In the genomic region with DNA sequence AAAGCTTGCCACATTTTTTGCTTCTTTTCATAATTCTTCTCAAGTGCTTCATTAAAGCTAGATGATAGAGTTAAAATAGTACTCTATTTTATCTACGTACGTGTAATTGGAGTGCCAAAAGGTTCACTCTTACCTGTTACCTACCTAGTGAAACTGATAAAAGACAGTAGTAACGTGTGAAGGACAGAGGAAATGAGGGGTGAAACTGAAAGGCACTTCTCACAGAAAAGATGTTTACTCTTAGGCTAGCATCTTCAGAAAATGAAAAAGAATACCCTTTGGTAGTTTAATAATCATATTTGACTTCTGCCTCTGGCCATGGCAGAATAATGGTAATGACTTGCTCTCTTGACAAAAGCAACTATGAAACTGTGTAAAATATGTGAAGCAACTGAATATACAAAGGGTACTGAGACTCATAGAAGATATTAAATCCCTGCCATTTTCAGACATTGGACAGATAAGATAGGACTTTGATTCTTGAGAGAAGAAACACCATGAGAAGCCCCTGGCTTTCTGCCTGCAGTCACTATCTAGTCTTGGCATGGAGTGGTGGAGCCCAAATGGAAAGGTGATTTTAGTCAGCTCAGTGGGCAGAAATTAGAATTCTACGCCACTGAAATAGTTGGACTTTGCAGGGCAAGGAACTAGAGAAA, we compare ENCODE assay signal across 10 cellular contexts. TPM values are rescaled to one million over a fixed set of nuclear protein-coding genes. Genes with fewer than 3 reads are reported as not detected.
DNase-seq lines count a peak whose midpoint lies in the region; ATAC-seq lines count a peak whose summit lies in the region.
"Had no signal": no experiment of that assay in that cellular context is flagged by ENCODE, and none has a peak within 500 bp of the region (broad histone marks: within the 10 kb centered on the region; RNA-seq: fewer than 3 reads in every experiment).

No MANE protein-coding gene starts in this region.

- DNase-seq in cerebellum (ENCODE audit: low spot score) (no peak), ureter (ENCODE audit: low spot score) (no peak), hypothalamus (lab: John Stamatoyannopoulos, UW) (no peak), NCI-H1092 (lab: John Stamatoyannopoulos, UW) (no peak)
- DNase-seq: IMR-90 had no signal

- H3K4me3 ChIP-seq in esophagus (ENCODE audit: low read depth in 1 of 2, low read length in 2 of 2): no peak overlapping the region

- 56 to 62% methylated on average over 4 of the region's 4 CpGs for WGBS in esophagus, 2 donors

- ATAC-seq in GM18511 (IDR thresholded peaks at IDR 0.05; ENCODE audit: unreplicated experiment): peak; percentile 84
- peak; percentile 79 for ATAC-seq in GM21390 (IDR thresholded peaks at IDR 0.05; ENCODE audit: unreplicated experiment)
- ATAC-seq in HG03354 (IDR thresholded peaks at IDR 0.05; ENCODE audit: poor library complexity, severe bottlenecking, unreplicated experiment): peak; percentile 68

- H3K4me1 ChIP-seq in esophagus (ENCODE audit: control insufficient read depth in 2 of 2, insufficient read depth in 2 of 2, low read length in 1 of 2): no peaks in the 10 kb centered on the region

- H3K27me3 ChIP-seq in esophagus (ENCODE audit: control insufficient read depth in 1 of 2, insufficient read depth in 2 of 2, low read length in 2 of 2): no peaks in the 10 kb centered on the region

- H3K27ac ChIP-seq in esophagus (ENCODE audit: low read depth in 2 of 2, low read length in 1 of 2): peak overlapping the region; percentile 71 to 77
- H3K27ac ChIP-seq: RWPE1 had no signal

- no peaks in the 10 kb centered on the region for H3K9me3 ChIP-seq in esophagus (ENCODE audit: control insufficient read depth in 2 of 2, insufficient read depth in 1 of 2, low read depth in 1 of 2, low read length in 1 of 2)

- no peaks in the 10 kb centered on the region for H3K36me3 ChIP-seq in esophagus (ENCODE audit: control insufficient read depth in 2 of 2, insufficient read depth in 2 of 2, low read length in 1 of 2)

RNA-seq across cellular contexts. Expression of a gene that starts 6.3 kb away (rescaled TPM):
- polyA plus RNA-seq in esophagus: 10 to 100 TPM; 25.3 to 41.9 TPM
- 120 TPM for total RNA-seq in cerebellum
- 121 TPM for total RNA-seq in ureter
